In genomic region chr1:156813298-156813697, GRCh38 we compare ENCODE assay signal across 9 cellular contexts. TPM values are rescaled to one million over a fixed set of nuclear protein-coding genes. Genes with fewer than 3 reads are reported as not detected.
DNase-seq lines count a peak whose midpoint lies in the region; ATAC-seq, FAIRE-seq and TF ChIP-seq lines count a peak whose summit lies in the region.
"Had no signal": no experiment of that assay in that cellular context is flagged by ENCODE, and none has a peak within 500 bp of the region (broad histone marks: within the 10 kb centered on the region; RNA-seq: fewer than 3 reads in every experiment).

No MANE protein-coding gene starts in this region.

- no peaks in the 10 kb centered on the region for H4K20me1 ChIP-seq in H1 (replicated peaks in 1 of 2; ENCODE audit: control insufficient read depth in 1 of 2, insufficient read depth in 2 of 2, low read length in 2 of 2)

- H2BK120ac ChIP-seq in H1 (replicated peaks; ENCODE audit: low read depth, low read length) (no peak overlapping the region), neuronal stem cell (ENCODE audit: low read depth, low read length) (no peak overlapping the region)

- peak overlapping the region; percentile 83 for H4K91ac ChIP-seq in H1 (replicated peaks; ENCODE audit: insufficient read length, low read length)
- no peak overlapping the region for H4K91ac ChIP-seq in neuronal stem cell (ENCODE audit: low read depth, low read length, poor library complexity)

- H4K5ac ChIP-seq in H1 (ENCODE audit: insufficient read length, low read depth, low read length) = peak overlapping the region; percentile 6

- H2AFZ ChIP-seq in H1 (ENCODE audit: low read length) (no peak overlapping the region), neuronal stem cell (ENCODE audit: low read length) (peak overlapping the region; percentile 95)

- 0 out of 2 replicates have a peak overlapping the region, but pooled peaks have one; percentile 36 for H2BK15ac ChIP-seq in H1 (ENCODE audit: low read length)
- no peak overlapping the region for H2BK15ac ChIP-seq in neuronal stem cell (ENCODE audit: low read length)

- peaks cover 21% of the 10 kb centered on the region for H3K36me3 ChIP-seq in CD4-positive, alpha-beta memory T cell (ENCODE audit: insufficient read depth, low read length)
- H3K36me3 ChIP-seq in Panc1 (ENCODE audit: control insufficient read depth, insufficient read depth, low read length) (no peaks in the 10 kb centered on the region), H1 (ENCODE audit: control insufficient read depth in 2 of 4, insufficient read depth in 4 of 4, low read length in 3 of 4) (no peaks in the 10 kb centered on the region), neuronal stem cell (replicated peaks in 1 of 2; ENCODE audit: control insufficient read depth in 2 of 2, insufficient read depth in 2 of 2, low read length in 2 of 2) (no peaks in the 10 kb centered on the region)

- H4K8ac ChIP-seq in H1 (ENCODE audit: extremely low read depth, insufficient read depth, low read length) (peak overlapping the region; percentile 35), neuronal stem cell (ENCODE audit: low read depth, low read length) (no peak overlapping the region)

- H3K27me3 Mint-ChIP-seq in CD4-positive, alpha-beta memory T cell = peaks cover 0 to 5% of the 10 kb centered on the region in 2 donors

- in situ Hi-C loops in Panc1 (cut with HindIII; ENCODE audit: low pct_unique_long_range_greater_than_20kb, low sequenced_read_pairs) = no loop called here

- no peaks in the 10 kb centered on the region for H3K9me3 ChIP-seq in CD4-positive, alpha-beta memory T cell (ENCODE audit: control insufficient read depth in 1 of 2, low read length in 2 of 2)
- H3K9me3 ChIP-seq in Panc1 (ENCODE audit: control insufficient read depth, insufficient read depth, low read depth, low read length) (no peaks in the 10 kb centered on the region), H1 (ENCODE audit: insufficient read depth in 2 of 2, low read depth in 1 of 2, low read length in 1 of 2) (no peaks in the 10 kb centered on the region), neuronal stem cell (replicated peaks in 1 of 2; ENCODE audit: control insufficient read depth in 2 of 2, insufficient read depth in 1 of 2, low read depth in 1 of 2, low read length in 2 of 2) (no peaks in the 10 kb centered on the region)

- no peak overlapping the region for H3K23ac ChIP-seq in H1 (ENCODE audit: insufficient read length)
- peak overlapping the region; percentile 12 for H3K23ac ChIP-seq in neuronal stem cell (ENCODE audit: low read depth, low read length, poor library complexity)

- no peak overlapping the region for H2AK5ac ChIP-seq in H1 (ENCODE audit: low read depth, low read length)
- no peak overlapping the region for H2AK5ac ChIP-seq in neuronal stem cell (ENCODE audit: low read depth, low read length)

- DNase-seq in CD4-positive, alpha-beta memory T cell = no peak
- DNase-seq in Panc1 (ENCODE audit: low read depth, low spot score) = no peak
- no peak for DNase-seq in H1 (ENCODE audit: low read depth in 1 of 2, low spot score in 2 of 2)
- no peak for DNase-seq in neuronal stem cell (ENCODE audit: low spot score)
- no peak for DNase-seq in islet precursor cell
- DNase-seq in substantia nigra (lab: John Stamatoyannopoulos, UW) = no peak

- H3K36me3 Mint-ChIP-seq in CD4-positive, alpha-beta memory T cell = peaks cover 30 to 62% of the 10 kb centered on the region in 2 donors

- intact Hi-C loops in CD4-positive, alpha-beta memory T cell (cut with micrococcal nuclease) = no loop called here
- intact Hi-C loops in Panc1 (cut with micrococcal nuclease; ENCODE audit: unreplicated experiment) = no loop called here

- H3K23me2 ChIP-seq in H1 (ENCODE audit: low read depth, low read length) = peaks cover 2% of the 10 kb centered on the region; the same call in 1 of the 2 replicates

- TF ChIP-seq EP300 in H1 (IDR thresholded peaks at IDR 0.05; ENCODE audit: borderline replicate concordance in 1 of 2, low read depth in 2 of 2, low read length in 2 of 2) = no peak

- WGBS in H1 (ENCODE audit: extremely low coverage in 1 of 2, insufficient coverage in 1 of 2, insufficient read length in 1 of 2, insufficient replicate concordance in 2 of 2, low coverage in 1 of 2, low lambda C conversion rate in 2 of 2, missing lambda C conversion rate in 1 of 2), 2 experiments = 55% methylated on average over 10 of the region's 10 CpGs; no CpG with 5 or more reads in 1 of the 2 experiments
- no CpG with 5 or more reads among the region's 10 CpGs for WGBS in neuronal stem cell (ENCODE audit: extremely low coverage in 2 of 2, insufficient read length in 2 of 2, insufficient replicate concordance in 1 of 2), 2 donors

- H3K79me1 ChIP-seq in H1 (ENCODE audit: low read depth, low read length) (no peaks in the 10 kb centered on the region), neuronal stem cell (ENCODE audit: low read depth, low read length) (no peaks in the 10 kb centered on the region)

- no peaks in the 10 kb centered on the region for H3K27me3 ChIP-seq in CD4-positive, alpha-beta memory T cell (ENCODE audit: insufficient read depth, low read length)
- H3K27me3 ChIP-seq in Panc1 (ENCODE audit: control insufficient read depth, insufficient read depth, low read length) (no peaks in the 10 kb centered on the region), H1 (replicated peaks in 1 of 4; ENCODE audit: control insufficient read depth in 3 of 4, extremely low read depth in 1 of 4, insufficient read depth in 3 of 4, low read length in 3 of 4) (peaks cover 1 to 48% (median 42%) of the 10 kb centered on the region in 4 experiments), neuronal stem cell (ENCODE audit: control insufficient read depth in 3 of 3, insufficient read depth in 3 of 3, low read depth in 1 of 3, low read length in 3 of 3) (peaks cover 0 to 53% (median 19%) of the 10 kb centered on the region in 3 experiments)

- no peaks in the 10 kb centered on the region for H3K79me2 ChIP-seq in H1 (ENCODE audit: control insufficient read depth in 1 of 2, insufficient read depth in 2 of 2, low read length in 2 of 2)

- peaks cover 0 to 6% (median 0%) of the 10 kb centered on the region in 8 donors for H3K9me3 Mint-ChIP-seq in CD4-positive, alpha-beta memory T cell

- peak overlapping the region in 1 of 4 experiments; percentile 34; a peak in 2 of 7 replicates for H3K9ac ChIP-seq in H1 (replicated peaks in 1 of 4; ENCODE audit: extremely low read depth in 1 of 4, low read depth in 3 of 4, low read length in 3 of 4)
- peak overlapping the region; percentile 85 for H3K9ac ChIP-seq in neuronal stem cell (ENCODE audit: low read depth, low read length, poor library complexity)

- no peak overlapping the region for H3K56ac ChIP-seq in H1 (replicated peaks; ENCODE audit: insufficient read length, low read depth, low read length)

- TF ChIP-seq RAD21 in H1 (IDR thresholded peaks at IDR 0.05 in 1 of 2, conservative IDR thresholded peaks at IDR 0.05 in 1 of 2; ENCODE audit: low read depth in 2 of 2, low read length in 2 of 2) = no peak

- H3K4me1 Mint-ChIP-seq in CD4-positive, alpha-beta memory T cell = peaks cover 51 to 81% (median 63%) of the 10 kb centered on the region in 4 donors

- TF ChIP-seq CTCF in Panc1 (IDR thresholded peaks at IDR 0.05) (no peak), H1 (IDR thresholded peaks at IDR 0.05; ENCODE audit: control extremely low read depth in 1 of 3, insufficient read depth in 1 of 3, low read depth in 1 of 3, low read length in 3 of 3) (no peak)

- peak overlapping the region; percentile 77; the same call in 1 of the 2 replicates for H2BK12ac ChIP-seq in H1 (ENCODE audit: low read depth, low read length)
- no peak overlapping the region for H2BK12ac ChIP-seq in neuronal stem cell (ENCODE audit: low read length)

- no peak overlapping the region for H3K14ac ChIP-seq in H1 (ENCODE audit: insufficient read length)
- no peak overlapping the region for H3K14ac ChIP-seq in neuronal stem cell (ENCODE audit: low read length)

- POLR2A ChIA-PET in CD4-positive, alpha-beta memory T cell (lab: Charles Lee; ENCODE audit: partially characterized antibody) = interaction anchor here (0.9 to 3.8 kb wide), 10 partner anchors 8 to 73 kb away, joined by 3 to 16 read pairs (median 5); partner anchors contain the start of genes MRPL24 and NTRK1
- POLR2A ChIA-PET in Panc1 (lab: Charles Lee) (interaction anchor here (0.6 kb wide), 1 partner anchor 23 kb away, joined by 6 read pairs; no protein-coding TSS in a partner anchor), H1 (lab: Charles Lee; ENCODE audit: partially characterized antibody) (interaction anchor here (0.8 to 2.0 kb wide), 7 partner anchors 11 to 113 kb away, joined by 3 to 7 read pairs (median 4); partner anchors contain the start of genes INSRR and METTL25B)

- H2BK5ac ChIP-seq in H1 (ENCODE audit: low read depth, low read length) = no peak overlapping the region
- no peak overlapping the region for H2BK5ac ChIP-seq in neuronal stem cell (ENCODE audit: low read length)

- FAIRE-seq in H1 (lab: Jason Lieb, UNC) = no peak

- CTCF ChIA-PET in CD4-positive, alpha-beta memory T cell (lab: Charles Lee; ENCODE audit: partially characterized antibody) = interaction anchor here (1.0 to 5.2 kb wide), 14 partner anchors 10 to 87 kb away, joined by 3 to 56 read pairs (median 6); partner anchors contain the start of genes INSRR, NTRK1 and PRCC
- CTCF ChIA-PET in Panc1 (lab: Charles Lee) (interaction anchor here (0.7 kb wide), 1 partner anchor 226 kb away, joined by 3 read pairs; no protein-coding TSS in a partner anchor), H1 (lab: Charles Lee; ENCODE audit: partially characterized antibody) (interaction anchor here (0.9 to 31.8 kb wide), 17 partner anchors 15 to 154 kb away, joined by 3 to 491 read pairs (median 5); partner anchors contain the start of genes INSRR and PEAR1)

- H3K4me1 ChIP-seq in CD4-positive, alpha-beta memory T cell (ENCODE audit: insufficient read depth, low read length) = peaks cover 86% of the 10 kb centered on the region
- H3K4me1 ChIP-seq in Panc1 (ENCODE audit: control insufficient read depth, insufficient read depth, low read length) = peaks cover 5% of the 10 kb centered on the region; the same call in 1 of the 2 replicates
- peaks cover 0 to 11% (median 5%) of the 10 kb centered on the region in 4 experiments; a peak in 6 of 7 replicates for H3K4me1 ChIP-seq in H1 (replicated peaks in 1 of 4; ENCODE audit: control insufficient read depth in 3 of 4, insufficient read depth in 4 of 4, low read length in 3 of 4)
- peaks cover 9 to 18% of the 10 kb centered on the region in 2 donors for H3K4me1 ChIP-seq in neuronal stem cell (ENCODE audit: control insufficient read depth in 2 of 2, insufficient read depth in 1 of 2, low read depth in 1 of 2, low read length in 2 of 2)

- H3K27ac ChIP-seq in CD4-positive, alpha-beta memory T cell (ENCODE audit: low read depth, low read length) = peak overlapping the region; percentile 100
- H3K27ac ChIP-seq in Panc1 (ENCODE audit: low read length) (peak overlapping the region; percentile 52; the same call in 1 of the 2 replicates), H1 (ENCODE audit: low read depth, low read length) (no peak overlapping the region), neuronal stem cell (replicated peaks; ENCODE audit: low read length) (no peak overlapping the region), substantia nigra (ENCODE audit: low read depth, low read length, poor library complexity, severe bottlenecking) (no peak overlapping the region)

- ATAC-seq in Panc1 = no peak
- no peak for ATAC-seq in GM21360 (IDR thresholded peaks at IDR 0.05; ENCODE audit: unreplicated experiment)
- ATAC-seq in GM19467 (IDR thresholded peaks at IDR 0.05; ENCODE audit: unreplicated experiment) = no peak

- no TSS peak for BruUV-seq in Panc1 (replicated peaks; lab: Mats Ljungman, UMichigan)

- no peak overlapping the region for H2BK20ac ChIP-seq in H1 (ENCODE audit: low read length)

- TF ChIP-seq POLR2A in H1 (IDR thresholded peaks at IDR 0.05; ENCODE audit: control extremely low read depth in 1 of 2, low read depth in 2 of 2, low read length in 2 of 2) = no peak

- H3K4me2 ChIP-seq in H1 (ENCODE audit: insufficient read depth in 1 of 2, low read depth in 2 of 2, low read length in 2 of 2) = peak overlapping the region; percentile 69 to 93
- H3K4me2 ChIP-seq in neuronal stem cell (ENCODE audit: insufficient read depth, low read length, poor library complexity, severe bottlenecking) = peak overlapping the region; percentile 75

- H3K4me3 Mint-ChIP-seq in CD4-positive, alpha-beta memory T cell = peak overlapping the region; percentile 92 to 95 (median 94)

- no peak overlapping the region for H3K4ac ChIP-seq in H1 (replicated peaks; ENCODE audit: insufficient read length, low read depth, low read length)
- H3K4ac ChIP-seq in neuronal stem cell (ENCODE audit: low read length) = no peak overlapping the region

- H3K4me3 ChIP-seq in CD4-positive, alpha-beta memory T cell (ENCODE audit: low read length in 2 of 2) = peak overlapping the region; percentile 43 to 73
- H3K4me3 ChIP-seq in Panc1 (ENCODE audit: low read depth in 2 of 2, low read length in 2 of 2) (peak overlapping the region; percentile 30 to 52), H1 (ENCODE audit: extremely low read depth in 1 of 4, insufficient read depth in 2 of 4, low read depth in 3 of 4, low read length in 4 of 4) (peak overlapping the region; percentile 3 to 55 (median 38)), neuronal stem cell (ENCODE audit: low read length in 2 of 2) (peak overlapping the region; percentile 32 to 76)

- H3K18ac ChIP-seq in H1 (ENCODE audit: extremely low read depth, low read length) (peak overlapping the region; percentile 81; the same call in 1 of the 2 replicates), neuronal stem cell (ENCODE audit: low read length) (peak overlapping the region; percentile 98)

- peak overlapping the region; percentile 74 to 100 (median 100) for H3K27ac Mint-ChIP-seq in CD4-positive, alpha-beta memory T cell

RNA-seq across cellular contexts. Expression of gene SH2D2A, which starts 3.4 kb away (rescaled TPM):
- total RNA-seq in CD4-positive, alpha-beta memory T cell = 10 to 100 TPM; 55.1 to 63.6 TPM
- 10 to 100 TPM; 29.1 to 53.9 TPM for polyA plus RNA-seq in CD4-positive, alpha-beta memory T cell
- total RNA-seq in Panc1 (2021; ENCODE audit: unreplicated experiment) = 0.69 TPM
- 1.5 TPM for polyA plus RNA-seq in Panc1 (2012; ENCODE audit: insufficient read length)
- total RNA-seq in H1 (2021; fragmentation: NEBNext Ultra II Directional; extraction: Animal tissue kit (Norgen Biotek cat#: 25700)) = 3.3 and 4.5 TPM in 2 replicates
- 7.9 and 13.7 TPM in 2 replicates for polyA plus RNA-seq in H1 (2011; rRNA removed)
- polyA plus RNA-seq in H1 (2011; cell fraction: cytosol; rRNA removed) = 10.1 TPM
- 8.8 TPM for polyA plus RNA-seq in H1 (2011; cell fraction: nucleus; rRNA removed)
- polyA plus RNA-seq in H1 (2012, experiment 1 of 2) = 3.1 to 8.0 TPM (median 5.5 TPM) in 4 replicates
- polyA plus RNA-seq in H1 (2012, experiment 2 of 2) = 4.7 TPM
- 5.7 TPM for polyA plus RNA-seq in H1 (2013, experiment 1 of 2)
- 5.3 TPM for polyA plus RNA-seq in H1 (2013, experiment 2 of 2)
- 0.57 and 0.78 TPM in 2 replicates for polyA minus RNA-seq in H1 (2011; rRNA and poly(A)+ RNA removed)
- polyA minus RNA-seq in H1 (2011; cell fraction: cytosol; rRNA and poly(A)+ RNA removed) = 5.1 TPM
- polyA minus RNA-seq in H1 (2011; cell fraction: nucleus; rRNA and poly(A)+ RNA removed) = 4.6 TPM
- 4.3 TPM for polyA plus RNA-seq in neuronal stem cell (2013, experiment 1 of 2)
- polyA plus RNA-seq in neuronal stem cell (2013, experiment 2 of 2) = 3.5 TPM
- total RNA-seq: lung microvascular endothelial cell had no signal

RNA-seq across cellular contexts. Expression of gene INSRR, which starts 45.6 kb away (rescaled TPM):
- under 1 TPM in 1 of 2 experiments, not detected in 1; 0.06 TPM for total RNA-seq in CD4-positive, alpha-beta memory T cell
- not detected for polyA plus RNA-seq in CD4-positive, alpha-beta memory T cell
- total RNA-seq in Panc1 (2021; ENCODE audit: unreplicated experiment) = not detected
- not detected for polyA plus RNA-seq in Panc1 (2012; ENCODE audit: insufficient read length)
- not detected in 2 replicates for total RNA-seq in H1 (2021; fragmentation: NEBNext Ultra II Directional; extraction: Animal tissue kit (Norgen Biotek cat#: 25700))
- 0.02 TPM in 2 replicates for polyA plus RNA-seq in H1 (2011; rRNA removed)
- not detected for polyA plus RNA-seq in H1 (2011; cell fraction: cytosol; rRNA removed)
- polyA plus RNA-seq in H1 (2011; cell fraction: nucleus; rRNA removed) = 0.17 TPM
- polyA plus RNA-seq in H1 (2012, experiment 1 of 2) = 0.03 to 0.04 TPM in 2 of 4 replicates, not detected in the others
- 0.03 TPM for polyA plus RNA-seq in H1 (2012, experiment 2 of 2)
- polyA plus RNA-seq in H1 (2013, experiment 1 of 2) = not detected
- under 0.01 TPM for polyA plus RNA-seq in H1 (2013, experiment 2 of 2)
- polyA minus RNA-seq in H1 (2011; rRNA and poly(A)+ RNA removed) = 0.07 TPM in 1 of 2 replicates, not detected in the other
- polyA minus RNA-seq in H1 (2011; cell fraction: cytosol; rRNA and poly(A)+ RNA removed) = not detected
- polyA minus RNA-seq in H1 (2011; cell fraction: nucleus; rRNA and poly(A)+ RNA removed) = 0.10 TPM
- polyA plus RNA-seq in neuronal stem cell (2013, experiment 1 of 2) = 0.01 TPM
- 0.01 TPM for polyA plus RNA-seq in neuronal stem cell (2013, experiment 2 of 2)
- total RNA-seq: lung microvascular endothelial cell had no signal

RNA-seq across cellular contexts. Expression of gene PRCC, which starts 46.0 kb away (rescaled TPM):
- 10 to 100 TPM; 60.9 to 61.3 TPM for total RNA-seq in CD4-positive, alpha-beta memory T cell
- 10 to 100 TPM; 32.8 to 52.7 TPM for polyA plus RNA-seq in CD4-positive, alpha-beta memory T cell
- 78.5 TPM for total RNA-seq in Panc1 (2021; ENCODE audit: unreplicated experiment)
- 61.8 TPM for polyA plus RNA-seq in Panc1 (2012; ENCODE audit: insufficient read length)
- total RNA-seq in H1 (2021; fragmentation: NEBNext Ultra II Directional; extraction: Animal tissue kit (Norgen Biotek cat#: 25700)) = 102 and 115 TPM in 2 replicates
- polyA plus RNA-seq in H1 (2011; rRNA removed) = 84.1 and 95.2 TPM in 2 replicates
- polyA plus RNA-seq in H1 (2011; cell fraction: cytosol; rRNA removed) = 79.7 TPM
- 89.8 TPM for polyA plus RNA-seq in H1 (2011; cell fraction: nucleus; rRNA removed)
- polyA plus RNA-seq in H1 (2012, experiment 1 of 2) = 83.1 to 103 TPM (median 99.5 TPM) in 4 replicates
- 104 TPM for polyA plus RNA-seq in H1 (2012, experiment 2 of 2)
- polyA plus RNA-seq in H1 (2013, experiment 1 of 2) = 120 TPM
- polyA plus RNA-seq in H1 (2013, experiment 2 of 2) = 116 TPM
- 89.1 and 141 TPM in 2 replicates for polyA minus RNA-seq in H1 (2011; rRNA and poly(A)+ RNA removed)
- 71.3 TPM for polyA minus RNA-seq in H1 (2011; cell fraction: cytosol; rRNA and poly(A)+ RNA removed)
- 54.9 TPM for polyA minus RNA-seq in H1 (2011; cell fraction: nucleus; rRNA and poly(A)+ RNA removed)
- polyA plus RNA-seq in neuronal stem cell (2013, experiment 1 of 2) = 136 TPM
- polyA plus RNA-seq in neuronal stem cell (2013, experiment 2 of 2) = 127 TPM

RNA-seq across cellular contexts. Expression of gene NTRK1, which starts 47.4 kb away (rescaled TPM):
- under 1 TPM in 1 of 2 experiments, not detected in 1; 0.23 TPM for total RNA-seq in CD4-positive, alpha-beta memory T cell
- polyA plus RNA-seq in CD4-positive, alpha-beta memory T cell = not detected
- 0.21 TPM for total RNA-seq in Panc1 (2021; ENCODE audit: unreplicated experiment)
- polyA plus RNA-seq in Panc1 (2012; ENCODE audit: insufficient read length) = 0.46 TPM
- total RNA-seq in H1 (2021; fragmentation: NEBNext Ultra II Directional; extraction: Animal tissue kit (Norgen Biotek cat#: 25700)) = 0.24 and 0.27 TPM in 2 replicates
- polyA plus RNA-seq in H1 (2011; rRNA removed) = 0.12 and 0.13 TPM in 2 replicates
- 0.06 TPM for polyA plus RNA-seq in H1 (2011; cell fraction: cytosol; rRNA removed)
- polyA plus RNA-seq in H1 (2011; cell fraction: nucleus; rRNA removed) = 0.74 TPM
- 0.05 to 0.15 TPM (median 0.13 TPM) in 3 of 4 replicates, not detected in the other for polyA plus RNA-seq in H1 (2012, experiment 1 of 2)
- polyA plus RNA-seq in H1 (2012, experiment 2 of 2) = 0.05 TPM
- polyA plus RNA-seq in H1 (2013, experiment 1 of 2) = 0.18 TPM
- polyA plus RNA-seq in H1 (2013, experiment 2 of 2) = 0.06 TPM
- 0.12 and 0.13 TPM in 2 replicates for polyA minus RNA-seq in H1 (2011; rRNA and poly(A)+ RNA removed)
- not detected for polyA minus RNA-seq in H1 (2011; cell fraction: cytosol; rRNA and poly(A)+ RNA removed)
- not detected for polyA minus RNA-seq in H1 (2011; cell fraction: nucleus; rRNA and poly(A)+ RNA removed)
- 0.07 TPM for polyA plus RNA-seq in neuronal stem cell (2013, experiment 1 of 2)
- 0.11 TPM for polyA plus RNA-seq in neuronal stem cell (2013, experiment 2 of 2)
- total RNA-seq: lung microvascular endothelial cell had no signal

Comparison
In these comparisons a context has a peak if more than half of its experiments do, and no peak if none do; other contexts are left out.
1. H3K27ac ChIP-seq: peak in CD4-positive, alpha-beta memory T cell (single experiment) and Panc1 (single experiment); none in H1 (single experiment), neuronal stem cell (single experiment) and substantia nigra (single experiment).
2. RNA of gene SH2D2A, which starts 3.4 kb away (total RNA-seq): 55.1 to 63.6 TPM in CD4-positive, alpha-beta memory T cell; 3.3 to 4.5 TPM in H1 and 0.69 TPM in Panc1 (single experiment); every median in the first group is over 10 times any median in the second.
3. Peak in every context shown above with its lines, with median percentiles within 50 percentile points of each other: H3K4me3 ChIP-seq.